In the genomic region with DNA sequence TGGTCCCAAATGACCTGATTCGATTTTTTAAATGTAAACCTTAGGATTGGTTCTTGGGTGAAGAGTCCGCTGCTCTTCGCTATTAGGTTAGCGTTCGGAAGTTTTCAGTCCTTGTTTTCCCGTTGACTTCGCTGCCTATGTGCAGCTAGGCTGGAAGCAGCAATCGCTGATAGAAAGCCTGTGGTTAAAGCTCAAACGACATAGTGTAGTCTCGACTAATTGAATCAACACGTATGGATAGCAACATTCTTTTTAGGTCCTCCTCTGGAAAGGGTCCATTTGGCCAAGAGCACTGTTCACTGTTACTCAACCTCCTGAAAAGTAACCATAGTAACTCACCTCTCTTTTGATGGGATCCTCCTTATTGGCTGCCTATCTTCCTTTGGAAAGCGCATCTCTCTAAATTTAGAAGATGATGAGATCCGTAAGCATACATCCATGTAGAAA, we compare ENCODE assay signal across 9 cellular contexts.
DNase-seq lines count a peak whose midpoint lies in the region; ATAC-seq, FAIRE-seq and TF ChIP-seq lines count a peak whose summit lies in the region.
"Had no signal": no experiment of that assay in that cellular context is flagged by ENCODE, and none has a peak within 500 bp of the region (broad histone marks: within the 10 kb centered on the region; RNA-seq: fewer than 3 reads in every experiment).

No MANE protein-coding gene starts in this region.

- peak; percentile 5 for ATAC-seq in GM18511 (IDR thresholded peaks at IDR 0.05; ENCODE audit: unreplicated experiment)
- ATAC-seq in mucosa of descending colon, result no peak

- H3K27ac ChIP-seq in AG04450 (ENCODE audit: low read depth, low read length) (no peak overlapping the region), muscle layer of duodenum (ENCODE audit: low read length) (no peak overlapping the region)
- H3K27ac ChIP-seq: SJCRH30 had no signal

- H3K4me1 Mint-ChIP-seq in activated CD4-positive, alpha-beta T cell treated with anti-CD3 and anti-CD28 coated beads, Interleukin-2, amount 10 ng/mL, durations not matched to agents 7 days and 5 days, result peaks cover 7% of the 10 kb centered on the region

- TF ChIP-seq CTCF in AG04450 (IDR thresholded peaks at IDR 0.05; ENCODE audit: low read depth, low read length) (no peak), astrocyte of the spinal cord (IDR thresholded peaks at IDR 0.05; ENCODE audit: low read depth, low read length) (no peak), mucosa of descending colon (IDR thresholded peaks at IDR 0.05) (no peak)

- H3K4me3 ChIP-seq in AG04450 (ENCODE audit: low read depth, low read length) (peak overlapping the region; percentile 63), astrocyte of the spinal cord (ENCODE audit: low read depth, low read length) (peak overlapping the region; percentile 28), muscle layer of duodenum (ENCODE audit: low read depth in 1 of 2, low read length in 2 of 2) (peak overlapping the region; percentile 30 to 56), mucosa of descending colon (no peak overlapping the region)
- H3K4me3 ChIP-seq: SJCRH30 had no signal

- H3K4me3 Mint-ChIP-seq in activated CD4-positive, alpha-beta T cell treated with anti-CD3 and anti-CD28 coated beads, Interleukin-2, amount 10 ng/mL, durations not matched to agents 7 days and 5 days, result no peak overlapping the region

- in situ Hi-C loops in astrocyte of the spinal cord (cut with HindIII; ENCODE audit: low sequenced_read_pairs), result no loop called here

- no peaks in the 10 kb centered on the region for H3K36me3 Mint-ChIP-seq in activated CD4-positive, alpha-beta T cell treated with anti-CD3 and anti-CD28 coated beads, Interleukin-2, amount 10 ng/mL, durations not matched to agents 7 days and 5 days (ENCODE audit: low read depth)

- FAIRE-seq in HTR-8/SVneo (lab: Jason Lieb, UNC), result no peak

- CTCF ChIA-PET in AG04450 (lab: Charles Lee), result interaction anchor here (1.0 to 2.4 kb wide), 3 partner anchors 9 to 194 kb away, joined by 3 to 29 read pairs (median 4); no protein-coding TSS in a partner anchor
- CTCF ChIA-PET in activated CD4-positive, alpha-beta T cell treated with anti-CD3 and anti-CD28 coated beads, Interleukin-2, amount 10 ng/mL, durations not matched to agents 7 days and 5 days (lab: Charles Lee), result interaction anchor here (1.6 kb wide), 1 partner anchor 9 kb away, joined by 11 read pairs; no protein-coding TSS in a partner anchor

- H3K9me3 Mint-ChIP-seq in activated CD4-positive, alpha-beta T cell treated with anti-CD3 and anti-CD28 coated beads, Interleukin-2, amount 10 ng/mL, durations not matched to agents 7 days and 5 days, result no peaks in the 10 kb centered on the region

- H3K27ac Mint-ChIP-seq in activated CD4-positive, alpha-beta T cell treated with anti-CD3 and anti-CD28 coated beads, Interleukin-2, amount 10 ng/mL, durations not matched to agents 7 days and 5 days, result no peak overlapping the region

- peaks cover 3% of the 10 kb centered on the region; the same call in 1 of the 2 replicates for H3K9me3 ChIP-seq in AG04450 (ENCODE audit: control insufficient read depth, insufficient read depth, low read length)
- H3K9me3 ChIP-seq in muscle layer of duodenum (ENCODE audit: control insufficient read depth in 1 of 2, low read length in 2 of 2), result no peaks in the 10 kb centered on the region
- H3K9me3 ChIP-seq in mucosa of descending colon, result no peaks in the 10 kb centered on the region
- H3K9me3 ChIP-seq: SJCRH30 had no signal

- no peak for DNase-seq in AG04450 (ENCODE audit: low read depth, low spot score)
- peak; percentile 2 for DNase-seq in astrocyte of the spinal cord (ENCODE audit: low read depth, low spot score)
- no peak for DNase-seq in mucosa of descending colon
- DNase-seq in islet precursor cell, result no peak
- DNase-seq in HTR-8/SVneo (ENCODE audit: insufficient read length, low spot score), result no peak
- DNase-seq in activated CD4-positive, alpha-beta T cell treated with anti-CD3 and anti-CD28 coated beads, Interleukin-2, amount 10 ng/mL, durations not matched to agents 7 days and 5 days, result no peak

- H3K27me3 ChIP-seq in AG04450 (ENCODE audit: control insufficient read depth, insufficient read depth, low read length) (peaks cover 25% of the 10 kb centered on the region), muscle layer of duodenum (ENCODE audit: low read depth, low read length) (peaks cover 9% of the 10 kb centered on the region)

- peaks cover 85% of the 10 kb centered on the region for H3K27me3 Mint-ChIP-seq in activated CD4-positive, alpha-beta T cell treated with anti-CD3 and anti-CD28 coated beads, Interleukin-2, amount 10 ng/mL, durations not matched to agents 7 days and 5 days

- POLR2A ChIA-PET in AG04450 (lab: Yijun Ruan, JAX), result interaction anchor here (0.5 kb wide), 1 partner anchor 311 kb away, joined by 3 read pairs; no protein-coding TSS in a partner anchor
- POLR2A ChIA-PET in activated CD4-positive, alpha-beta T cell treated with anti-CD3 and anti-CD28 coated beads, Interleukin-2, amount 10 ng/mL, durations not matched to agents 7 days and 5 days (lab: Charles Lee), result no interaction called here

- intact Hi-C loops in mucosa of descending colon (cut with DNase I, micrococcal nuclease), result no loop called here

- peaks cover 0 to 14% of the 10 kb centered on the region in 2 donors for H3K4me1 ChIP-seq in muscle layer of duodenum (ENCODE audit: control insufficient read depth in 1 of 2, insufficient read depth in 2 of 2, low read length in 2 of 2)
- H3K4me1 ChIP-seq in mucosa of descending colon (ENCODE audit: low read depth), result peaks cover 8% of the 10 kb centered on the region
- H3K4me1 ChIP-seq: SJCRH30 had no signal

- H3K36me3 ChIP-seq in muscle layer of duodenum (ENCODE audit: control insufficient read depth in 1 of 2, insufficient read depth in 2 of 2, low read length in 2 of 2) (no peaks in the 10 kb centered on the region), mucosa of descending colon (ENCODE audit: low read depth) (no peaks in the 10 kb centered on the region)
- H3K36me3 ChIP-seq: SJCRH30 had no signal
